1 cellular context compared by ENCODE assay signal in genomic region chr9:111153973-111154590, GRCh38.
TF ChIP-seq lines count a peak whose summit lies in the region.

No MANE protein-coding gene starts in this region.

TF ChIP-seq in GM23338, 12 proteins besides CTCF, POLR2A, EP300 and RAD21 (continued from another document):
- TF ChIP-seq, protein P1, sequence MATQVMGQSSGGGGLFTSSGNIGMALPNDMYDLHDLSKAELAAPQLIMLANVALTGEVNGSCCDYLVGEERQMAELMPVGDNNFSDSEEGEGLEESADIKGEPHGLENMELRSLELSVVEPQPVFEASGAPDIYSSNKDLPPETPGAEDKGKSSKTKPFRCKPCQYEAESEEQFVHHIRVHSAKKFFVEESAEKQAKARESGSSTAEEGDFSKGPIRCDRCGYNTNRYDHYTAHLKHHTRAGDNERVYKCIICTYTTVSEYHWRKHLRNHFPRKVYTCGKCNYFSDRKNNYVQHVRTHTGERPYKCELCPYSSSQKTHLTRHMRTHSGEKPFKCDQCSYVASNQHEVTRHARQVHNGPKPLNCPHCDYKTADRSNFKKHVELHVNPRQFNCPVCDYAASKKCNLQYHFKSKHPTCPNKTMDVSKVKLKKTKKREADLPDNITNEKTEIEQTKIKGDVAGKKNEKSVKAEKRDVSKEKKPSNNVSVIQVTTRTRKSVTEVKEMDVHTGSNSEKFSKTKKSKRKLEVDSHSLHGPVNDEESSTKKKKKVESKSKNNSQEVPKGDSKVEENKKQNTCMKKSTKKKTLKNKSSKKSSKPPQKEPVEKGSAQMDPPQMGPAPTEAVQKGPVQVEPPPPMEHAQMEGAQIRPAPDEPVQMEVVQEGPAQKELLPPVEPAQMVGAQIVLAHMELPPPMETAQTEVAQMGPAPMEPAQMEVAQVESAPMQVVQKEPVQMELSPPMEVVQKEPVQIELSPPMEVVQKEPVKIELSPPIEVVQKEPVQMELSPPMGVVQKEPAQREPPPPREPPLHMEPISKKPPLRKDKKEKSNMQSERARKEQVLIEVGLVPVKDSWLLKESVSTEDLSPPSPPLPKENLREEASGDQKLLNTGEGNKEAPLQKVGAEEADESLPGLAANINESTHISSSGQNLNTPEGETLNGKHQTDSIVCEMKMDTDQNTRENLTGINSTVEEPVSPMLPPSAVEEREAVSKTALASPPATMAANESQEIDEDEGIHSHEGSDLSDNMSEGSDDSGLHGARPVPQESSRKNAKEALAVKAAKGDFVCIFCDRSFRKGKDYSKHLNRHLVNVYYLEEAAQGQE (IDR thresholded peaks at IDR 0.05; ENCODE audit: unreplicated experiment), result no peak
